ENCODE assay signal across 1 cellular context in the genomic region with DNA sequence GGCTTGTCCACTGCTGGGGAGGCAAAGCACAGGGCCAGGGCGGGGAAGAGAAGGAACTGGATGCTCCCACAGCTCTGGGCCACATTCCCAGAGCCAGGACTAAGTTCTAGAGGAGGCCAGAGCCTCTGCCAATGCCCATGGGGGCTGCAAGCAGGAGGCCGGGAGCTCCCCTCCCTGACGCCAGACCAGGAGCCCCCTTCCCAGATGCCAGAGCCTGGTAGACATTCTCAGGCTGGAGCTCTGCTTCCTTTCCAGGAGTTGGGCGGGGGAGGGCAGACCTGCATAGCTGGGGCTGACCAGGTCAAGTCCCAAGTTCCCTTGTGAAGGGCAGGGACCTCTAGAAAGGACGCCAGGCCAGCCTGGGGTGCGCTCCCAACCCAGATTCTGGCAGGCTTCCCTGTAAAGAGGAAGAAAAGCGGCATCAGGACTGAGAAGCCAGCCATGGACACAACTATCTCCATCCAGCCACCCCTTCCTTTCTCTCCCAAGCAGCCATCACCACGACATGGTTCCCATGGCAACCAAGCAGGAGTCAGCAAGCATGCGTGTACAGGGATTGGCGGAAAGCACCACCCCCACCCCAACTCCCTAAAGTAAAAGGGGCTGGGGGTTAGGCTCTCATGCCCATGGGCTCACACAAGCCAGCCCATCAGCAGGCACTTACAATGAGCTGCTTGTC.
TF ChIP-seq lines count a peak whose summit lies in the region.

No MANE protein-coding gene starts in this region.

TF ChIP-seq in HepG2, 621 proteins besides CTCF, POLR2A, EP300 and RAD21:
- 0 out of 2 replicates have a peak, but pooled peaks have one; percentile 14 for TF ChIP-seq RFX1 (IDR thresholded peaks at IDR 0.05)
- TF ChIP-seq GTF3A (CRISPR knock-in tag; conservative IDR thresholded peaks at IDR 0.05), result no peak
